ENCODE assay signal across 1 cellular context in genomic region chr6:137927777-137928218, GRCh38.
TF ChIP-seq lines count a peak whose summit lies in the region.

No MANE protein-coding gene starts in this region.

TF ChIP-seq in K562, 482 proteins besides CTCF, POLR2A, EP300 and RAD21 (continued from another document):
- TF ChIP-seq ZBTB11 (CRISPR knock-in tag; IDR thresholded peaks at IDR 0.05) (peak in 2 of 3 experiments; percentile 56 to 78; a peak in 3 of 6 replicates), KAT7 (CRISPR knock-in tag; IDR thresholded peaks at IDR 0.05; ENCODE audit: borderline replicate concordance) (no peak), ELK1 (CRISPR knock-in tag; IDR thresholded peaks at IDR 0.05) (no peak)
